In genomic region chr17:47301161-47301560, GRCh38 we compare ENCODE assay signal across 20 cellular contexts. TPM values are rescaled to one million over a fixed set of nuclear protein-coding genes. Genes with fewer than 3 reads are reported as not detected.
DNase-seq lines count a peak whose midpoint lies in the region; ATAC-seq, FAIRE-seq and TF ChIP-seq lines count a peak whose summit lies in the region.
"Had no signal": no experiment of that assay in that cellular context is flagged by ENCODE, and none has a peak within 500 bp of the region (broad histone marks: within the 10 kb centered on the region; RNA-seq: fewer than 3 reads in every experiment).

No MANE protein-coding gene starts in this region.

- no peaks in the 10 kb centered on the region for H4K20me1 ChIP-seq in endothelial cell of umbilical vein (replicated peaks; ENCODE audit: control insufficient read depth, extremely low read depth, insufficient read depth, low read length)

- no peak for DNase-seq in activated CD4-positive, CD25-positive, alpha-beta regulatory T cell treated with anti-CD3 and anti-CD28 coated beads, Interleukin-2, amount 50 U/mL, for 72 hours
- DNase-seq in CD4-positive, CD25-positive, alpha-beta regulatory T cell = peak in 1 of 3 donors; percentile 49
- peak; percentile 75 for DNase-seq in T-helper 2 cell treated with Interferon-gamma antibody and Interleukin-4, amounts not matched to agents 5 μg/mL and 100 μg/mL, for 36 hours (ENCODE audit: low spot score)
- DNase-seq in endothelial cell of umbilical vein (ENCODE audit: low read depth, low spot score) (no peak), NCI-H510A (lab: John Stamatoyannopoulos, UW) (no peak)
- DNase-seq in stimulated activated naive CD8-positive, alpha-beta T cell treated with anti-CD3 and anti-CD28 coated beads, Interleukin-15, amount 100 ng/mL, for 72 hours = no peak
- DNase-seq: 8988T; C1 segment of cervical spinal cord; EL; NCI-H1092; NCI-H2107; NCI-H345; NCI-H69; NK-92 treated with Interleukin-12 subunit alpha and Interleukin-12 subunit beta, amount 100 ng/mL, for 24 hours; PC-3 had no signal

- no peaks in the 10 kb centered on the region for H3K79me2 ChIP-seq in endothelial cell of umbilical vein (ENCODE audit: control insufficient read depth, insufficient read depth, low read length)

- POLR2A ChIA-PET in endothelial cell of umbilical vein (lab: Charles Lee) = no interaction called here

- H3K9me3 Mint-ChIP-seq in CD4-positive, CD25-positive, alpha-beta regulatory T cell = peaks cover 0 to 5% (median 0%) of the 10 kb centered on the region in 7 donors
- H3K9me3 Mint-ChIP-seq in T-helper 2 cell treated with Interferon-gamma antibody and Interleukin-4, amounts not matched to agents 5 μg/mL and 100 μg/mL, for 36 hours = no peaks in the 10 kb centered on the region
- H3K9me3 Mint-ChIP-seq in stimulated activated naive CD8-positive, alpha-beta T cell treated with anti-CD3 and anti-CD28 coated beads, Interleukin-15, amount 100 ng/mL, for 72 hours = peaks cover 11 to 14% of the 10 kb centered on the region in 2 donors

- ATAC-seq in activated CD4-positive, CD25-positive, alpha-beta regulatory T cell treated with anti-CD3 and anti-CD28 coated beads, Interleukin-2, amount 50 U/mL, for 24 hours = peak; percentile 58 to 69
- ATAC-seq in CD4-positive, CD25-positive, alpha-beta regulatory T cell (ENCODE audit: low read depth in 2 of 2) = peak; percentile 44 to 64
- no peak for ATAC-seq in stimulated activated naive CD8-positive, alpha-beta T cell treated with anti-CD3 and anti-CD28 coated beads, Interleukin-15, amount 100 ng/mL, for 72 hours
- no peak for ATAC-seq in GM19455 (IDR thresholded peaks at IDR 0.05; ENCODE audit: unreplicated experiment)
- ATAC-seq: HCT116, PC-3 had no signal

- no peak overlapping the region for H3K4me2 ChIP-seq in endothelial cell of umbilical vein (ENCODE audit: insufficient read depth, low read length)

- intact Hi-C loops in endothelial cell of umbilical vein (cut with micrococcal nuclease) = no loop called here

- H3K4me1 Mint-ChIP-seq in CD4-positive, CD25-positive, alpha-beta regulatory T cell = peaks cover 3 to 22% (median 12%) of the 10 kb centered on the region in 4 donors
- peaks cover 28% of the 10 kb centered on the region for H3K4me1 Mint-ChIP-seq in T-helper 2 cell treated with Interferon-gamma antibody and Interleukin-4, amounts not matched to agents 5 μg/mL and 100 μg/mL, for 36 hours (ENCODE audit: low read depth)
- peaks cover 13% of the 10 kb centered on the region for H3K4me1 Mint-ChIP-seq in stimulated activated naive CD8-positive, alpha-beta T cell treated with anti-CD3 and anti-CD28 coated beads, Interleukin-15, amount 100 ng/mL, for 72 hours

- no peak for FAIRE-seq in endothelial cell of umbilical vein (lab: Jason Lieb, UNC)

- no peak overlapping the region for H3K4me3 ChIP-seq in CD4-positive, CD25-positive, alpha-beta regulatory T cell (ENCODE audit: low read depth, low read length)
- no peak overlapping the region for H3K4me3 ChIP-seq in endothelial cell of umbilical vein (replicated peaks in 1 of 3; ENCODE audit: insufficient read depth in 1 of 3, low read depth in 1 of 3, low read length in 3 of 3)

- no peak overlapping the region for H2AFZ ChIP-seq in endothelial cell of umbilical vein (ENCODE audit: low read depth, low read length)

- no peak for TF ChIP-seq CTCF in endothelial cell of umbilical vein (IDR thresholded peaks at IDR 0.05; ENCODE audit: extremely low read depth in 1 of 2, insufficient read depth in 1 of 2, low read depth in 1 of 2, low read length in 2 of 2)

- no TSS peak for BruUV-seq in endothelial cell of umbilical vein (replicated peaks; lab: Mats Ljungman, UMichigan)

- no peaks in the 10 kb centered on the region for H3K36me3 ChIP-seq in CD4-positive, CD25-positive, alpha-beta regulatory T cell (ENCODE audit: control insufficient read depth, insufficient read depth, low read length)
- H3K36me3 ChIP-seq in endothelial cell of umbilical vein (ENCODE audit: control insufficient read depth in 2 of 2, extremely low read depth in 1 of 2, insufficient read depth in 2 of 2, low read length in 2 of 2) = peaks cover 6 to 38% of the 10 kb centered on the region in 2 experiments

- H3K4me1 ChIP-seq in CD4-positive, CD25-positive, alpha-beta regulatory T cell (ENCODE audit: control insufficient read depth, insufficient read depth, low read length, poor library complexity, severe bottlenecking) = peaks cover 4% of the 10 kb centered on the region
- peaks cover 19% of the 10 kb centered on the region for H3K4me1 ChIP-seq in endothelial cell of umbilical vein (ENCODE audit: control insufficient read depth, extremely low read depth, insufficient read depth, low read length)

- no peaks in the 10 kb centered on the region for H3K9me3 ChIP-seq in CD4-positive, CD25-positive, alpha-beta regulatory T cell (ENCODE audit: control insufficient read depth in 2 of 2, low read length in 2 of 2)
- H3K9me3 ChIP-seq in endothelial cell of umbilical vein (replicated peaks; ENCODE audit: control insufficient read depth, insufficient read depth, low read length) = no peaks in the 10 kb centered on the region

- TF ChIP-seq POLR2A in endothelial cell of umbilical vein (IDR thresholded peaks at IDR 0.05; ENCODE audit: low read depth, low read length) = no peak

- no peaks in the 10 kb centered on the region for H3K36me3 Mint-ChIP-seq in CD4-positive, CD25-positive, alpha-beta regulatory T cell
- H3K36me3 Mint-ChIP-seq in T-helper 2 cell treated with Interferon-gamma antibody and Interleukin-4, amounts not matched to agents 5 μg/mL and 100 μg/mL, for 36 hours (ENCODE audit: low read depth) = no peaks in the 10 kb centered on the region

- no peaks in the 10 kb centered on the region for H3K9me1 ChIP-seq in endothelial cell of umbilical vein (replicated peaks; ENCODE audit: control insufficient read depth, extremely low read depth, insufficient read depth, low read length)

- CTCF ChIA-PET in endothelial cell of umbilical vein (lab: Charles Lee) = interaction anchor here (0.7 to 2.2 kb wide), 5 partner anchors 11 to 22 kb away, joined by 3 to 6 read pairs (median 3); no protein-coding TSS in a partner anchor

- H3K4me3 Mint-ChIP-seq in CD4-positive, CD25-positive, alpha-beta regulatory T cell = no peak overlapping the region
- no peak overlapping the region for H3K4me3 Mint-ChIP-seq in T-helper 2 cell treated with Interferon-gamma antibody and Interleukin-4, amounts not matched to agents 5 μg/mL and 100 μg/mL, for 36 hours
- H3K4me3 Mint-ChIP-seq in stimulated activated naive CD8-positive, alpha-beta T cell treated with anti-CD3 and anti-CD28 coated beads, Interleukin-15, amount 100 ng/mL, for 72 hours = no peak overlapping the region
- H3K4me3 Mint-ChIP-seq: IgD-negative memory B cell had no signal

- no peak overlapping the region for H3K27ac ChIP-seq in CD4-positive, CD25-positive, alpha-beta regulatory T cell (ENCODE audit: insufficient read depth, low read length, poor library complexity, severe bottlenecking)
- no peak overlapping the region for H3K27ac ChIP-seq in endothelial cell of umbilical vein (ENCODE audit: insufficient read depth, low read depth, low read length)

- no peaks in the 10 kb centered on the region for H3K27me3 ChIP-seq in CD4-positive, CD25-positive, alpha-beta regulatory T cell (ENCODE audit: control insufficient read depth, insufficient read depth, low read length)
- H3K27me3 ChIP-seq in endothelial cell of umbilical vein (ENCODE audit: control insufficient read depth in 2 of 2, insufficient read depth in 2 of 2, low read length in 2 of 2) = no peaks in the 10 kb centered on the region

- no peak overlapping the region for H3K9ac ChIP-seq in endothelial cell of umbilical vein (replicated peaks; ENCODE audit: extremely low read depth, insufficient read depth, low read length)

- no peak overlapping the region for H3K27ac Mint-ChIP-seq in CD4-positive, CD25-positive, alpha-beta regulatory T cell
- H3K27ac Mint-ChIP-seq in T-helper 2 cell treated with Interferon-gamma antibody and Interleukin-4, amounts not matched to agents 5 μg/mL and 100 μg/mL, for 36 hours = no peak overlapping the region
- H3K27ac Mint-ChIP-seq in stimulated activated naive CD8-positive, alpha-beta T cell treated with anti-CD3 and anti-CD28 coated beads, Interleukin-15, amount 100 ng/mL, for 72 hours = no peak overlapping the region
- H3K27ac Mint-ChIP-seq: IgD-negative memory B cell had no signal

- dilution Hi-C loops in endothelial cell of umbilical vein (cut with MboI; ENCODE audit: extremely low pct_ligation_motif_present, low sequenced_read_pairs) = no loop called here

- no peaks in the 10 kb centered on the region for H3K27me3 Mint-ChIP-seq in CD4-positive, CD25-positive, alpha-beta regulatory T cell
- no peaks in the 10 kb centered on the region for H3K27me3 Mint-ChIP-seq in T-helper 2 cell treated with Interferon-gamma antibody and Interleukin-4, amounts not matched to agents 5 μg/mL and 100 μg/mL, for 36 hours (ENCODE audit: low read depth)
- no peaks in the 10 kb centered on the region for H3K27me3 Mint-ChIP-seq in stimulated activated naive CD8-positive, alpha-beta T cell treated with anti-CD3 and anti-CD28 coated beads, Interleukin-15, amount 100 ng/mL, for 72 hours
- H3K27me3 Mint-ChIP-seq: IgD-negative memory B cell had no signal

RNA-seq across cellular contexts. Expression of gene EFCAB13, which starts 22.6 kb away (rescaled TPM):
- total RNA-seq in CD4-positive, CD25-positive, alpha-beta regulatory T cell = 5.7 TPM
- 1 to 10 TPM; 2.3 to 8.3 (median 2.9) TPM for polyA plus RNA-seq in CD4-positive, CD25-positive, alpha-beta regulatory T cell
- total RNA-seq in endothelial cell of umbilical vein = 8.3 and 12.9 TPM in 2 replicates
- 0.59 and 0.86 TPM in 2 replicates for polyA plus RNA-seq in endothelial cell of umbilical vein
- 0.57 and 0.65 TPM in 2 replicates for polyA plus RNA-seq in endothelial cell of umbilical vein (2011; cell fraction: cytosol; rRNA removed)
- 11.4 and 12.8 TPM in 2 replicates for polyA plus RNA-seq in endothelial cell of umbilical vein (2011; cell fraction: nucleus; rRNA removed)
- polyA plus RNA-seq in endothelial cell of umbilical vein (2012) = 3.4 and 3.6 TPM in 2 replicates
- 2.1 and 3.2 TPM in 2 replicates for polyA minus RNA-seq in endothelial cell of umbilical vein
- not detected for polyA minus RNA-seq in endothelial cell of umbilical vein (2011; cell fraction: cytosol; rRNA and poly(A)+ RNA removed)
- 17.6 and 23.9 TPM in 2 replicates for polyA minus RNA-seq in endothelial cell of umbilical vein (2011; cell fraction: nucleus; rRNA and poly(A)+ RNA removed)
- total RNA-seq: HT1080 had no signal

RNA-seq across cellular contexts. Expression of gene ITGB3, which starts 47.5 kb away (rescaled TPM):
- total RNA-seq in CD4-positive, CD25-positive, alpha-beta regulatory T cell = 18.4 TPM
- under 1 TPM in 1 of 4 donors, not detected in 3; 0.05 TPM for polyA plus RNA-seq in CD4-positive, CD25-positive, alpha-beta regulatory T cell
- total RNA-seq in endothelial cell of umbilical vein = 49.9 and 60.0 TPM in 2 replicates
- polyA plus RNA-seq in endothelial cell of umbilical vein = 50.2 and 55.8 TPM in 2 replicates
- 44.2 and 44.7 TPM in 2 replicates for polyA plus RNA-seq in endothelial cell of umbilical vein (2011; cell fraction: cytosol; rRNA removed)
- polyA plus RNA-seq in endothelial cell of umbilical vein (2011; cell fraction: nucleus; rRNA removed) = 57.4 and 59.9 TPM in 2 replicates
- polyA plus RNA-seq in endothelial cell of umbilical vein (2012) = 104 and 109 TPM in 2 replicates
- 166 and 198 TPM in 2 replicates for polyA minus RNA-seq in endothelial cell of umbilical vein
- polyA minus RNA-seq in endothelial cell of umbilical vein (2011; cell fraction: cytosol; rRNA and poly(A)+ RNA removed) = not detected
- 57.6 and 72.7 TPM in 2 replicates for polyA minus RNA-seq in endothelial cell of umbilical vein (2011; cell fraction: nucleus; rRNA and poly(A)+ RNA removed)

Comparison
In these comparisons a context has a peak if more than half of its experiments do, and no peak if none do; other contexts are left out.
1. ATAC-seq: peak in activated CD4-positive, CD25-positive, alpha-beta regulatory T cell treated with anti-CD3 and anti-CD28 coated beads, Interleukin-2, amount 50 U/mL, for 24 hours (2 of 2) and CD4-positive, CD25-positive, alpha-beta regulatory T cell (2 of 2); none in stimulated activated naive CD8-positive, alpha-beta T cell treated with anti-CD3 and anti-CD28 coated beads, Interleukin-15, amount 100 ng/mL, for 72 hours (single experiment) and GM19455 (single experiment).